ENCODE assay signal across 1 cellular context in the genomic region with DNA sequence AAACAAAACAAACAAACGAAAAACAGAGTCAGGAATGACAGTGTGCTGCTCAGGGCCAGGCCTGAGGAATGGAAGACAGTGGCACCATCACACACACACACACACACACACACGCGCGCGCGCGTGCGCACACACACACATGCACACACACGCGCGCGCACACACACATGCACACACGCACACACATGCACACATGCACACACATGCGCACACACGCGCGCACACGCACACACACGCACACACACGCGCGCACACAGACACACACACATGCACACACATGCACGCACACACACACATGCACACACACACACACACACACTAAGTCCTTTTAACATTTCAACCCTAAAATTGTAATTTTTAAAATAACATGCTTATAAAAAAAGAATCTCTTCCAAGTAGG.
TF ChIP-seq lines count a peak whose summit lies in the region.

No MANE protein-coding gene starts in this region.

TF ChIP-seq in GM23338, 12 proteins besides CTCF, POLR2A, EP300 and RAD21 (continued from another document):
- no peak for TF ChIP-seq ETS1 (IDR thresholded peaks at IDR 0.05)
